13 cellular contexts compared by ENCODE assay signal in genomic region chr11:858993-859339, GRCh38. TPM values are rescaled to one million over a fixed set of nuclear protein-coding genes. Genes with fewer than 3 reads are reported as not detected.
A peak's percentile ranks its signal among the peaks of the same experiment; 100 is the strongest.
DNase-seq lines count a peak whose midpoint lies in the region; ATAC-seq, FAIRE-seq and TF ChIP-seq lines count a peak whose summit lies in the region.
"Had no signal": no experiment of that assay in that cellular context is flagged by ENCODE, and none has a peak within 500 bp of the region (broad histone marks: within the 10 kb centered on the region; RNA-seq: fewer than 3 reads in every experiment).

No MANE protein-coding gene starts in this region.

- H4K20me1 ChIP-seq in SK-N-SH (ENCODE audit: insufficient read depth) (peaks cover 61% of the 10 kb centered on the region), K562 (replicated peaks; ENCODE audit: control insufficient read depth, insufficient read depth, low read length) (peaks cover 17% of the 10 kb centered on the region)

- 66% methylated on average over 18 of the region's 20 CpGs for WGBS in SK-N-SH (ENCODE audit: low lambda C conversion rate)
- WGBS in K562 (ENCODE audit: insufficient coverage, low coverage, missing lambda C conversion rate), result 100% methylated on average over 1 of the region's 20 CpGs

- TF ChIP-seq CTCF in SK-N-SH (IDR thresholded peaks at IDR 0.05) (no peak), K562 (IDR thresholded peaks at IDR 0.05 in 2 of 3, conservative IDR thresholded peaks at IDR 0.05 in 1 of 3; ENCODE audit: insufficient read depth in 2 of 3, low read depth in 1 of 3, low read length in 3 of 3) (no peak), fibroblast of villous mesenchyme (IDR thresholded peaks at IDR 0.05; ENCODE audit: insufficient read depth, low read depth, low read length) (no peak)

- no peak overlapping the region; a peak in 1 of 4 replicates for H3K27ac ChIP-seq in SK-N-SH (ENCODE audit: low read depth in 2 of 2, low read length in 1 of 2)
- H3K27ac ChIP-seq in K562 (ENCODE audit: extremely low read depth, low read depth, low read length), result no peak overlapping the region

- no peaks in the 10 kb centered on the region for H3K27me3 ChIP-seq in SK-N-SH (ENCODE audit: insufficient read depth)
- H3K27me3 ChIP-seq in K562 (ENCODE audit: control insufficient read depth in 2 of 2, insufficient read depth in 2 of 2, low read length in 2 of 2), result no peaks in the 10 kb centered on the region

- in situ Hi-C loops in K562 (cut with MboI), result no loop called here

- ATAC-seq in SK-N-SH treated with all-trans-retinoic acid at 6 μM for 48 hours, result no peak
- ATAC-seq in K562, result no peak
- no peak for ATAC-seq in esophagus mucosa
- ATAC-seq: GM23338 had no signal

- no peak for TF ChIP-seq RAD21 in SK-N-SH (IDR thresholded peaks at IDR 0.05; ENCODE audit: low read length)
- no peak for TF ChIP-seq RAD21 in K562 (CRISPR knock-in tag; conservative IDR thresholded peaks at IDR 0.05 in 1 of 2, IDR thresholded peaks at IDR 0.05 in 1 of 2)

- H3K4me1 ChIP-seq in SK-N-SH (ENCODE audit: control insufficient read depth in 1 of 2, insufficient read depth in 2 of 2, low read depth in 1 of 2, low read length in 1 of 2), result peaks cover 10 to 82% of the 10 kb centered on the region in 2 experiments; a peak in 2 of 4 replicates
- peaks cover 14 to 95% of the 10 kb centered on the region in 2 experiments for H3K4me1 ChIP-seq in K562 (replicated peaks in 1 of 2; ENCODE audit: control insufficient read depth in 2 of 2, insufficient read depth in 2 of 2, low read length in 2 of 2)

- H3K79me2 ChIP-seq in SK-N-SH (ENCODE audit: insufficient read depth), result peaks cover 10% of the 10 kb centered on the region; the same call in 1 of the 2 replicates
- H3K79me2 ChIP-seq in K562 (ENCODE audit: control insufficient read depth, insufficient read depth, low read length), result no peaks in the 10 kb centered on the region

- BruUV-seq in K562 (replicated peaks; lab: Mats Ljungman, UMichigan), result no TSS peak

- no peak overlapping the region for H2AFZ ChIP-seq in SK-N-SH (ENCODE audit: low read depth)
- H2AFZ ChIP-seq in K562 (ENCODE audit: low read depth, low read length), result no peak overlapping the region
- H2AFZ ChIP-seq: GM23338 had no signal

- intact Hi-C loops in K562 (cut with micrococcal nuclease), result no loop called here

- H3K9me3 ChIP-seq in SK-N-SH, result no peaks in the 10 kb centered on the region
- H3K9me3 ChIP-seq in K562 (replicated peaks; ENCODE audit: control insufficient read depth, insufficient read depth, low read depth, low read length), result no peaks in the 10 kb centered on the region

- no peaks in the 10 kb centered on the region for H3F3A ChIP-seq in SK-N-SH (replicated peaks; ENCODE audit: insufficient read depth)

- DNase-seq in SK-N-SH (no peak), K562 (ENCODE audit: extremely low read depth in 1 of 4, low spot score in 3 of 4) (no peak), fibroblast of villous mesenchyme (ENCODE audit: low read depth) (no peak), skeletal muscle cell (ENCODE audit: low read depth) (no peak), DMS 273 (lab: John Stamatoyannopoulos, UW; ENCODE audit: unreplicated experiment) (no peak), HTR-8/SVneo (ENCODE audit: insufficient read length, low spot score) (no peak)
- DNase-seq: CD4-positive, alpha-beta T cell; GDM1 had no signal

- no peak for TF ChIP-seq EP300 in SK-N-SH (IDR thresholded peaks at IDR 0.05; ENCODE audit: borderline replicate concordance in 1 of 2, low read depth in 1 of 2, low read length in 1 of 2)
- TF ChIP-seq EP300 in K562 (IDR thresholded peaks at IDR 0.05; ENCODE audit: low read length), result no peak

- H3K4me2 ChIP-seq in SK-N-SH (0 out of 2 replicates have a peak overlapping the region, but pooled peaks have one; percentile 11), K562 (ENCODE audit: insufficient read depth, low read length) (no peak overlapping the region)
- H3K4me2 ChIP-seq: GM23338 had no signal

- CTCF ChIA-PET in SK-N-SH (lab: Yijun Ruan, JAX) (interaction anchor here (0.8 to 4.0 kb wide), 8 partner anchors 11 to 192 kb away, joined by 3 to 24 read pairs (median 4); no protein-coding TSS in a partner anchor), K562 (lab: Yijun Ruan, JAX; ENCODE audit: low intra/inter-chr PET ratio) (no interaction called here)

- TF ChIP-seq POLR2A in K562 (conservative IDR thresholded peaks at IDR 0.05), result no peak

- H3K9ac ChIP-seq in SK-N-SH (no peak overlapping the region), K562 (ENCODE audit: insufficient read depth in 1 of 2, low read depth in 2 of 2, low read length in 2 of 2) (no peak overlapping the region; a peak in 1 of 4 replicates)

- POLR2A ChIA-PET in SK-N-SH (lab: Yijun Ruan, JAX) (interaction anchor here (0.6 to 2.5 kb wide), 8 partner anchors 11 to 195 kb away, joined by 3 to 8 read pairs (median 4); partner anchors contain the start of genes PNPLA2 and RPLP2), K562 (lab: Yijun Ruan, JAX) (interaction anchor here (0.7 to 1.8 kb wide), 4 partner anchors 15 to 133 kb away, joined by 3 to 13 read pairs (median 4); partner anchors contain the start of genes POLR2L and TSPAN4)

- H3K9me1 ChIP-seq in K562 (ENCODE audit: control insufficient read depth, insufficient read depth, low read length), result peaks cover 5% of the 10 kb centered on the region

- H3K9me2 ChIP-seq in SK-N-SH, result no peaks in the 10 kb centered on the region

- H3K4me3 ChIP-seq in SK-N-SH (ENCODE audit: low read depth in 2 of 2, low read length in 1 of 2) (peak overlapping the region in 1 of 2 experiments; percentile 49; a peak in 2 of 4 replicates), K562 (no peak overlapping the region), fibroblast of villous mesenchyme (ENCODE audit: low read depth, low read length) (peak overlapping the region; percentile 60), skeletal muscle cell (ENCODE audit: low read depth, low read length) (peak overlapping the region; percentile 11)
- H3K4me3 ChIP-seq: GM23338 had no signal

- FAIRE-seq in K562 (lab: Jason Lieb, UNC) (no peak), HTR-8/SVneo (lab: Jason Lieb, UNC) (no peak)
- FAIRE-seq: D721Med, GM12892 had no signal

- H3K36me3 ChIP-seq in SK-N-SH (replicated peaks in 1 of 2; ENCODE audit: control insufficient read depth in 1 of 2, insufficient read depth in 2 of 2, low read length in 1 of 2) (peaks cover 0 to 5% of the 10 kb centered on the region in 2 experiments), K562 (ENCODE audit: control insufficient read depth, insufficient read depth, low read length) (no peaks in the 10 kb centered on the region)

RNA-seq across cellular contexts. Expression of gene TSPAN4, which starts 16.3 kb away (rescaled TPM):
- polyA plus RNA-seq in SK-N-SH (2012; rRNA removed) (201 and 226 TPM in 2 replicates), K562 (2011; rRNA removed) (21.5 and 42.1 TPM in 2 replicates), K562 (2014; fragmentation: Illumina TruSeq; extraction: Trizol) (5.6 and 19.8 TPM in 2 replicates), K562 (2014; fragmentation: Nextera tagmentation; extraction: Ambion mirVana) (1 to 10 TPM in 1 of 2 experiments, under 1 TPM in 1; 0.07 to 2.4 TPM), K562 (2014; rRNA removed) (31.0 and 33.0 TPM in 2 replicates)
- 66.1 and 128 TPM in 2 replicates for polyA plus RNA-seq in SK-N-SH (2012; cell fraction: cytosol; rRNA removed)
- polyA plus RNA-seq in SK-N-SH (2012; cell fraction: nucleus; rRNA removed), result 521 and 832 TPM in 2 replicates
- 19.4 and 74.3 TPM in 2 replicates for total RNA-seq in K562 (2011; cell fraction: chromatin; rRNA removed; ENCODE audit: low replicate concordance)
- 78.6 and 92.9 TPM in 2 replicates for total RNA-seq in K562 (2011; cell fraction: nucleolus; rRNA removed)
- total RNA-seq in K562 (2011; cell fraction: nucleoplasm; rRNA removed), result 32.7 and 41.1 TPM in 2 replicates
- total RNA-seq in K562 (2014; rRNA removed) (23.1 and 40.5 TPM in 2 replicates), K562 (2014; rRNA removed; fragmentation: Illumina TruSeq; extraction: Trizol) (2.3 and 3.8 TPM in 2 replicates), K562 (2015; rRNA removed; fragmentation: Illumina TruSeq; extraction: Trizol) (15.7 and 16.7 TPM in 2 replicates), K562 (2021) (27.6 and 28.3 TPM in 2 replicates), fibroblast of villous mesenchyme (113 and 126 TPM in 2 replicates), esophagus mucosa (8.4 TPM)
- 46.2 and 103 TPM in 2 replicates for polyA plus RNA-seq in K562 (2011; cell fraction: cytosol; rRNA removed)
- 108 and 187 TPM in 2 replicates for polyA plus RNA-seq in K562 (2011; cell fraction: nucleus; rRNA removed)
- 26.1 and 35.7 TPM in 2 replicates for polyA plus RNA-seq in K562 (2012)
- polyA minus RNA-seq in K562 (2011; rRNA and poly(A)+ RNA removed), result 6.9 and 10.4 TPM in 2 replicates
- polyA minus RNA-seq in K562 (2011; cell fraction: cytosol; rRNA and poly(A)+ RNA removed), result 27.9 and 34.5 TPM in 2 replicates
- 18.6 and 21.2 TPM in 2 replicates for polyA minus RNA-seq in K562 (2011; cell fraction: nucleus; rRNA and poly(A)+ RNA removed)

RNA-seq across cellular contexts. Expression of gene POLR2L, which starts 16.6 kb away (rescaled TPM):
- 287 and 540 TPM in 2 replicates for polyA plus RNA-seq in SK-N-SH (2012; rRNA removed)
- polyA plus RNA-seq in SK-N-SH (2012; cell fraction: cytosol; rRNA removed), result 228 and 230 TPM in 2 replicates
- 123 and 341 TPM in 2 replicates for polyA plus RNA-seq in SK-N-SH (2012; cell fraction: nucleus; rRNA removed)
- total RNA-seq in K562 (2011; cell fraction: chromatin; rRNA removed; ENCODE audit: low replicate concordance), result 11.3 and 43.7 TPM in 2 replicates
- total RNA-seq in K562 (2011; cell fraction: nucleolus; rRNA removed), result 55.9 and 78.4 TPM in 2 replicates
- total RNA-seq in K562 (2011; cell fraction: nucleoplasm; rRNA removed), result 39.7 and 45.6 TPM in 2 replicates
- total RNA-seq in K562 (2014; rRNA removed), result 688 and 1,043 TPM in 2 replicates
- total RNA-seq in K562 (2014; rRNA removed; fragmentation: Illumina TruSeq; extraction: Trizol), result 21.4 and 38.3 TPM in 2 replicates
- total RNA-seq in K562 (2015; rRNA removed; fragmentation: Illumina TruSeq; extraction: Trizol), result 170 and 171 TPM in 2 replicates
- total RNA-seq in K562 (2021), result 217 and 237 TPM in 2 replicates
- 40.7 and 91.6 TPM in 2 replicates for polyA plus RNA-seq in K562 (2011; rRNA removed)
- polyA plus RNA-seq in K562 (2011; cell fraction: cytosol; rRNA removed), result 76.1 and 201 TPM in 2 replicates
- 112 and 200 TPM in 2 replicates for polyA plus RNA-seq in K562 (2011; cell fraction: nucleus; rRNA removed)
- 226 and 569 TPM in 2 replicates for polyA plus RNA-seq in K562 (2012)
- 48.1 and 191 TPM in 2 replicates for polyA plus RNA-seq in K562 (2014; fragmentation: Illumina TruSeq; extraction: Trizol)
- 100 to 1,000 TPM in 1 of 2 experiments, 10 to 100 TPM in 1; 97.7 to 108 TPM for polyA plus RNA-seq in K562 (2014; fragmentation: Nextera tagmentation; extraction: Ambion mirVana)
- polyA plus RNA-seq in K562 (2014; rRNA removed), result 350 and 635 TPM in 2 replicates
- polyA minus RNA-seq in K562 (2011; rRNA and poly(A)+ RNA removed), result 35.2 and 74.3 TPM in 2 replicates
- 127 and 132 TPM in 2 replicates for polyA minus RNA-seq in K562 (2011; cell fraction: cytosol; rRNA and poly(A)+ RNA removed)
- 29.1 and 33.3 TPM in 2 replicates for polyA minus RNA-seq in K562 (2011; cell fraction: nucleus; rRNA and poly(A)+ RNA removed)
- 92.4 and 120 TPM in 2 replicates for total RNA-seq in fibroblast of villous mesenchyme
- total RNA-seq in esophagus mucosa, result 177 TPM

RNA-seq across cellular contexts. Expression of gene CD151, which starts 26.2 kb away (rescaled TPM):
- polyA plus RNA-seq in SK-N-SH (2012; rRNA removed) (922 and 1,149 TPM in 2 replicates), K562 (2011; rRNA removed) (179 and 218 TPM in 2 replicates), K562 (2014; fragmentation: Illumina TruSeq; extraction: Trizol) (95.6 and 190 TPM in 2 replicates), K562 (2014; fragmentation: Nextera tagmentation; extraction: Ambion mirVana) (1 to 10 TPM; 2.3 to 6.5 TPM), K562 (2014; rRNA removed) (187 and 238 TPM in 2 replicates)
- polyA plus RNA-seq in SK-N-SH (2012; cell fraction: cytosol; rRNA removed), result 364 and 668 TPM in 2 replicates
- 1,027 and 1,059 TPM in 2 replicates for polyA plus RNA-seq in SK-N-SH (2012; cell fraction: nucleus; rRNA removed)
- 104 and 449 TPM in 2 replicates for total RNA-seq in K562 (2011; cell fraction: chromatin; rRNA removed; ENCODE audit: low replicate concordance)
- total RNA-seq in K562 (2011; cell fraction: nucleolus; rRNA removed), result 583 and 614 TPM in 2 replicates
- total RNA-seq in K562 (2011; cell fraction: nucleoplasm; rRNA removed), result 235 and 299 TPM in 2 replicates
- total RNA-seq in K562 (2014; rRNA removed) (141 and 185 TPM in 2 replicates), K562 (2014; rRNA removed; fragmentation: Illumina TruSeq; extraction: Trizol) (40.0 and 65.9 TPM in 2 replicates), K562 (2015; rRNA removed; fragmentation: Illumina TruSeq; extraction: Trizol) (121 and 140 TPM in 2 replicates), K562 (2021) (187 and 189 TPM in 2 replicates), fibroblast of villous mesenchyme (218 and 295 TPM in 2 replicates), esophagus mucosa (109 TPM)
- polyA plus RNA-seq in K562 (2011; cell fraction: cytosol; rRNA removed), result 332 and 568 TPM in 2 replicates
- polyA plus RNA-seq in K562 (2011; cell fraction: nucleus; rRNA removed), result 363 and 514 TPM in 2 replicates
- 181 and 228 TPM in 2 replicates for polyA plus RNA-seq in K562 (2012)
- 64.7 and 146 TPM in 2 replicates for polyA minus RNA-seq in K562 (2011; rRNA and poly(A)+ RNA removed)
- polyA minus RNA-seq in K562 (2011; cell fraction: cytosol; rRNA and poly(A)+ RNA removed), result 86.1 and 96.6 TPM in 2 replicates
- 94.5 and 98.4 TPM in 2 replicates for polyA minus RNA-seq in K562 (2011; cell fraction: nucleus; rRNA and poly(A)+ RNA removed)

RNA-seq across cellular contexts. Expression of gene CRACR2B, which starts 31.2 kb away (rescaled TPM):
- polyA plus RNA-seq in SK-N-SH (2012; rRNA removed) (0.94 and 1.1 TPM in 2 replicates), K562 (2011; rRNA removed) (5.7 and 15.1 TPM in 2 replicates), K562 (2014; fragmentation: Illumina TruSeq; extraction: Trizol) (7.2 and 13.1 TPM in 2 replicates), K562 (2014; fragmentation: Nextera tagmentation; extraction: Ambion mirVana) (under 1 TPM; 0.10 to 0.13 TPM), K562 (2014; rRNA removed) (40.7 and 51.0 TPM in 2 replicates)
- 0.21 and 0.28 TPM in 2 replicates for polyA plus RNA-seq in SK-N-SH (2012; cell fraction: cytosol; rRNA removed)
- 3.8 and 5.0 TPM in 2 replicates for polyA plus RNA-seq in SK-N-SH (2012; cell fraction: nucleus; rRNA removed)
- 32.8 and 134 TPM in 2 replicates for total RNA-seq in K562 (2011; cell fraction: chromatin; rRNA removed; ENCODE audit: low replicate concordance)
- 116 and 120 TPM in 2 replicates for total RNA-seq in K562 (2011; cell fraction: nucleolus; rRNA removed)
- total RNA-seq in K562 (2011; cell fraction: nucleoplasm; rRNA removed), result 53.6 and 58.1 TPM in 2 replicates
- total RNA-seq in K562 (2014; rRNA removed) (19.7 and 21.9 TPM in 2 replicates), K562 (2014; rRNA removed; fragmentation: Illumina TruSeq; extraction: Trizol) (0.86 and 2.3 TPM in 2 replicates), K562 (2015; rRNA removed; fragmentation: Illumina TruSeq; extraction: Trizol) (5.8 and 6.0 TPM in 2 replicates), K562 (2021) (29.0 and 35.7 TPM in 2 replicates), fibroblast of villous mesenchyme (0.43 and 0.97 TPM in 2 replicates), esophagus mucosa (3.3 TPM)
- polyA plus RNA-seq in K562 (2011; cell fraction: cytosol; rRNA removed), result 5.8 and 17.5 TPM in 2 replicates
- polyA plus RNA-seq in K562 (2011; cell fraction: nucleus; rRNA removed), result 229 and 325 TPM in 2 replicates
- 22.7 and 54.8 TPM in 2 replicates for polyA plus RNA-seq in K562 (2012)
- polyA minus RNA-seq in K562 (2011; rRNA and poly(A)+ RNA removed), result 0.84 and 1.6 TPM in 2 replicates
- 5.2 and 6.3 TPM in 2 replicates for polyA minus RNA-seq in K562 (2011; cell fraction: cytosol; rRNA and poly(A)+ RNA removed)
- 24.2 and 30.4 TPM in 2 replicates for polyA minus RNA-seq in K562 (2011; cell fraction: nucleus; rRNA and poly(A)+ RNA removed)

RNA-seq across cellular contexts. Expression of gene PNPLA2, which starts 40.3 kb away (rescaled TPM):
- 47.7 and 60.3 TPM in 2 replicates for polyA plus RNA-seq in SK-N-SH (2012; rRNA removed)
- polyA plus RNA-seq in SK-N-SH (2012; cell fraction: cytosol; rRNA removed), result 24.0 and 41.7 TPM in 2 replicates
- polyA plus RNA-seq in SK-N-SH (2012; cell fraction: nucleus; rRNA removed), result 222 and 344 TPM in 2 replicates
- total RNA-seq in K562 (2011; cell fraction: chromatin; rRNA removed; ENCODE audit: low replicate concordance), result 83.1 and 391 TPM in 2 replicates
- 282 and 286 TPM in 2 replicates for total RNA-seq in K562 (2011; cell fraction: nucleolus; rRNA removed)
- 136 and 157 TPM in 2 replicates for total RNA-seq in K562 (2011; cell fraction: nucleoplasm; rRNA removed)
- total RNA-seq in K562 (2014; rRNA removed), result 22.2 and 32.0 TPM in 2 replicates
- 3.6 and 5.0 TPM in 2 replicates for total RNA-seq in K562 (2014; rRNA removed; fragmentation: Illumina TruSeq; extraction: Trizol)
- total RNA-seq in K562 (2015; rRNA removed; fragmentation: Illumina TruSeq; extraction: Trizol), result 8.4 and 9.0 TPM in 2 replicates
- 87.1 and 87.5 TPM in 2 replicates for total RNA-seq in K562 (2021)
- polyA plus RNA-seq in K562 (2011; rRNA removed), result 6.9 and 29.3 TPM in 2 replicates
- polyA plus RNA-seq in K562 (2011; cell fraction: cytosol; rRNA removed), result 10.0 and 17.9 TPM in 2 replicates
- polyA plus RNA-seq in K562 (2011; cell fraction: nucleus; rRNA removed), result 266 and 420 TPM in 2 replicates
- polyA plus RNA-seq in K562 (2012), result 39.2 and 88.0 TPM in 2 replicates
- polyA plus RNA-seq in K562 (2014; fragmentation: Illumina TruSeq; extraction: Trizol), result 21.4 and 37.1 TPM in 2 replicates
- polyA plus RNA-seq in K562 (2014; fragmentation: Nextera tagmentation; extraction: Ambion mirVana), result under 1 TPM; 0.39 TPM
- 36.4 and 49.4 TPM in 2 replicates for polyA plus RNA-seq in K562 (2014; rRNA removed)
- polyA minus RNA-seq in K562 (2011; rRNA and poly(A)+ RNA removed), result 9.2 and 12.6 TPM in 2 replicates
- polyA minus RNA-seq in K562 (2011; cell fraction: cytosol; rRNA and poly(A)+ RNA removed), result 26.3 TPM in 2 replicates
- 88.9 and 90.9 TPM in 2 replicates for polyA minus RNA-seq in K562 (2011; cell fraction: nucleus; rRNA and poly(A)+ RNA removed)
- 23.5 and 28.5 TPM in 2 replicates for total RNA-seq in fibroblast of villous mesenchyme
- 24.5 TPM for total RNA-seq in esophagus mucosa
